8 cellular contexts compared by ENCODE assay signal in genomic region chr2:239326831-239327535, GRCh38.
A peak's percentile ranks its signal among the peaks of the same experiment; 100 is the strongest.
DNase-seq lines count a peak whose midpoint lies in the region; ATAC-seq, FAIRE-seq and TF ChIP-seq lines count a peak whose summit lies in the region.

No MANE protein-coding gene starts in this region.

- no peak for TF ChIP-seq POLR2A in esophagus muscularis mucosa (IDR thresholded peaks at IDR 0.05; ENCODE audit: low read depth)

- no peaks in the 10 kb centered on the region for H3K9me3 ChIP-seq in esophagus muscularis mucosa

- no peak for TF ChIP-seq EP300 in esophagus muscularis mucosa (IDR thresholded peaks at IDR 0.05)

- intact Hi-C loops in activated CD8-positive, alpha-beta T cell treated with anti-CD3 and anti-CD28 coated beads for 36 hours (cut with micrococcal nuclease), result loop anchor here (10.0 kb wide), 1 partner anchor 48 kb away; no protein-coding TSS in a partner anchor
- intact Hi-C loops in esophagus muscularis mucosa (cut with DNase I), result no loop called here

- DNase-seq in Daoy (ENCODE audit: low read depth) (peak; percentile 43), esophagus muscularis mucosa (ENCODE audit: extremely low spot score) (no peak), hepatic stellate cell (ENCODE audit: low spot score) (no peak), HTR-8/SVneo (ENCODE audit: insufficient read length, low spot score) (no peak), NCI-H146 treated with DMSO at 0.1 percent for 48 hours (lab: John Stamatoyannopoulos, UW; ENCODE audit: unreplicated experiment) (no peak)
- peak; percentile 93 for DNase-seq in activated CD8-positive, alpha-beta T cell treated with anti-CD3 and anti-CD28 coated beads for 36 hours
- DNase-seq in stimulated activated CD4-positive, alpha-beta T cell treated with anti-CD3 and anti-CD28 coated beads, Interleukin-2, amount 100 ng/mL, for 48 hours, result peak; percentile 53 to 61

- H3K4me1 ChIP-seq in esophagus muscularis mucosa, result peaks cover 65 to 92% (median 89%) of the 10 kb centered on the region in 4 donors

- no peak for TF ChIP-seq CTCF in activated CD8-positive, alpha-beta T cell treated with anti-CD3 and anti-CD28 coated beads for 36 hours (IDR thresholded peaks at IDR 0.05)
- no peak for TF ChIP-seq CTCF in esophagus muscularis mucosa (IDR thresholded peaks at IDR 0.05)

- H3K27me3 ChIP-seq in esophagus muscularis mucosa, result no peaks in the 10 kb centered on the region

- H3K36me3 Mint-ChIP-seq in activated CD8-positive, alpha-beta T cell treated with anti-CD3 and anti-CD28 coated beads for 36 hours (ENCODE audit: low read depth), result peaks cover 13% of the 10 kb centered on the region

- peak; percentile 61 for ATAC-seq in HG03139 (IDR thresholded peaks at IDR 0.05; ENCODE audit: unreplicated experiment)
- peak; percentile 79 for ATAC-seq in activated CD8-positive, alpha-beta T cell treated with anti-CD3 and anti-CD28 coated beads for 36 hours

- peaks cover 2% of the 10 kb centered on the region for H3K9me3 Mint-ChIP-seq in activated CD8-positive, alpha-beta T cell treated with anti-CD3 and anti-CD28 coated beads for 36 hours

- peak overlapping the region; percentile 91 to 97 (median 91) for H3K27ac ChIP-seq in esophagus muscularis mucosa (replicated peaks in 1 of 4)

- H3K36me3 ChIP-seq in esophagus muscularis mucosa, result no peaks in the 10 kb centered on the region

- CTCF ChIA-PET in activated CD8-positive, alpha-beta T cell treated with anti-CD3 and anti-CD28 coated beads for 36 hours (lab: Charles Lee), result interaction anchor here (1.1 to 2.8 kb wide), 4 partner anchors 23 to 54 kb away, joined by 4 to 9 read pairs (median 5); no protein-coding TSS in a partner anchor

- POLR2A ChIA-PET in activated CD8-positive, alpha-beta T cell treated with anti-CD3 and anti-CD28 coated beads for 36 hours (lab: Charles Lee), result interaction anchor here (1.2 to 2.0 kb wide), 5 partner anchors 10 to 55 kb away, joined by 3 to 10 read pairs (median 5); no protein-coding TSS in a partner anchor

- FAIRE-seq in HTR-8/SVneo (lab: Jason Lieb, UNC), result no peak

- 79% methylated on average over 12 of the region's 16 CpGs for WGBS in esophagus muscularis mucosa

- no peak overlapping the region for H3K4me3 ChIP-seq in esophagus muscularis mucosa

- peak overlapping the region; percentile 83 for H3K27ac Mint-ChIP-seq in activated CD8-positive, alpha-beta T cell treated with anti-CD3 and anti-CD28 coated beads for 36 hours

- peak overlapping the region; percentile 7 for H3K4me3 Mint-ChIP-seq in activated CD8-positive, alpha-beta T cell treated with anti-CD3 and anti-CD28 coated beads for 36 hours

- H3K4me1 Mint-ChIP-seq in activated CD8-positive, alpha-beta T cell treated with anti-CD3 and anti-CD28 coated beads for 36 hours (ENCODE audit: low read depth), result peaks cover 72% of the 10 kb centered on the region

- no peaks in the 10 kb centered on the region for H3K27me3 Mint-ChIP-seq in activated CD8-positive, alpha-beta T cell treated with anti-CD3 and anti-CD28 coated beads for 36 hours

Comparison
In these comparisons a context has a peak if more than half of its experiments do, and no peak if none do; other contexts are left out.
1. DNase-seq: peak in Daoy (single experiment), activated CD8-positive, alpha-beta T cell treated with anti-CD3 and anti-CD28 coated beads for 36 hours (single experiment) and stimulated activated CD4-positive, alpha-beta T cell treated with anti-CD3 and anti-CD28 coated beads, Interleukin-2, amount 100 ng/mL, for 48 hours (2 of 2); none in esophagus muscularis mucosa (single experiment), hepatic stellate cell (single experiment), HTR-8/SVneo (single experiment) and NCI-H146 treated with DMSO at 0.1 percent for 48 hours (single experiment).